ENCODE assay signal across 18 cellular contexts in genomic region chr2:150716186-150716585, GRCh38.
DNase-seq lines count a peak whose midpoint lies in the region; ATAC-seq, FAIRE-seq and TF ChIP-seq lines count a peak whose summit lies in the region.
"Had no signal": no experiment of that assay in that cellular context is flagged by ENCODE, and none has a peak within 500 bp of the region (broad histone marks: within the 10 kb centered on the region; RNA-seq: fewer than 3 reads in every experiment).

No MANE protein-coding gene starts in this region.

- H3K4me3 ChIP-seq in liver (ENCODE audit: low read depth in 1 of 3, low read length in 3 of 3): no peak overlapping the region
- H3K4me3 ChIP-seq in HepG2 (replicated peaks in 1 of 3; ENCODE audit: insufficient read depth in 1 of 3, low read depth in 2 of 3, low read length in 3 of 3): no peak overlapping the region
- no peak overlapping the region for H3K4me3 ChIP-seq in astrocyte (ENCODE audit: insufficient read depth, low read depth, low read length)
- H3K4me3 ChIP-seq in gastroesophageal sphincter: no peak overlapping the region
- no peak overlapping the region for H3K4me3 ChIP-seq in BE2C (ENCODE audit: low read depth, low read length)
- H3K4me3 ChIP-seq: Peyer's patch, SJSA1 had no signal

- ATAC-seq in HepG2 (no peak), gastroesophageal sphincter (peak; percentile 50), GM19395 (IDR thresholded peaks at IDR 0.05; ENCODE audit: unreplicated experiment) (no peak)

- H3K9me3 Mint-ChIP-seq in astrocyte (ENCODE audit: unreplicated experiment): peaks cover 2% of the 10 kb centered on the region

- no peak overlapping the region for H3K4me3 Mint-ChIP-seq in astrocyte (ENCODE audit: unreplicated experiment)
- H3K4me3 Mint-ChIP-seq: CD8-positive, alpha-beta memory T cell had no signal

- H2AFZ ChIP-seq in HepG2 (ENCODE audit: low read length) (no peak overlapping the region), astrocyte (ENCODE audit: low read depth, low read length) (no peak overlapping the region)

- no peaks in the 10 kb centered on the region for H3K4me1 Mint-ChIP-seq in astrocyte (ENCODE audit: low read depth, unreplicated experiment)
- H3K4me1 Mint-ChIP-seq: CD8-positive, alpha-beta memory T cell had no signal

- CTCF ChIA-PET in HepG2 (lab: Yijun Ruan, JAX; ENCODE audit: low intra/inter-chr PET ratio, low total read pairs): no interaction called here

- FAIRE-seq in HepG2 (lab: Jason Lieb, UNC) (no peak), astrocyte (lab: Jason Lieb, UNC) (no peak)

- POLR2A ChIA-PET in HepG2 (lab: Yijun Ruan, JAX): no interaction called here

- H4K20me1 ChIP-seq in HepG2 (ENCODE audit: insufficient read depth, low read length): no peaks in the 10 kb centered on the region
- no peaks in the 10 kb centered on the region for H4K20me1 ChIP-seq in astrocyte (ENCODE audit: insufficient read depth, low read length)

- TF ChIP-seq EP300 in HepG2 (IDR thresholded peaks at IDR 0.05; ENCODE audit: low read depth in 2 of 2, low read length in 2 of 2) (no peak), HepG2 (CRISPR knock-in tag; IDR thresholded peaks at IDR 0.05; ENCODE audit: borderline replicate concordance) (no peak), gastroesophageal sphincter (IDR thresholded peaks at IDR 0.05) (no peak)

- H3K36me3 Mint-ChIP-seq in astrocyte (ENCODE audit: low read depth, unreplicated experiment): no peaks in the 10 kb centered on the region
- H3K36me3 Mint-ChIP-seq: CD8-positive, alpha-beta memory T cell had no signal

- H3K9me3 ChIP-seq in liver (ENCODE audit: control insufficient read depth in 4 of 4, low read length in 3 of 4): no peaks in the 10 kb centered on the region
- no peaks in the 10 kb centered on the region for H3K9me3 ChIP-seq in HepG2 (ENCODE audit: low read length)
- no peaks in the 10 kb centered on the region for H3K9me3 ChIP-seq in astrocyte (ENCODE audit: insufficient read depth, low read depth, low read length)
- H3K9me3 ChIP-seq in gastroesophageal sphincter: no peaks in the 10 kb centered on the region
- no peaks in the 10 kb centered on the region for H3K9me3 ChIP-seq in BE2C
- H3K9me3 ChIP-seq: Peyer's patch, SJSA1 had no signal

- no peak for TF ChIP-seq RAD21 in liver (IDR thresholded peaks at IDR 0.05)
- TF ChIP-seq RAD21 in HepG2 (CRISPR knock-in tag; IDR thresholded peaks at IDR 0.05): no peak

- H3K27ac ChIP-seq in liver (ENCODE audit: low read depth in 1 of 2, low read length in 2 of 2): no peak overlapping the region
- no peak overlapping the region for H3K27ac ChIP-seq in HepG2 (ENCODE audit: extremely low read length, insufficient read depth, low read length)
- no peak overlapping the region for H3K27ac ChIP-seq in astrocyte (ENCODE audit: low read depth, low read length)
- no peak overlapping the region for H3K27ac ChIP-seq in gastroesophageal sphincter
- H3K27ac ChIP-seq: Peyer's patch, SJSA1 had no signal

- H3K9ac ChIP-seq in liver (ENCODE audit: low read depth in 1 of 2, low read length in 2 of 2) (no peak overlapping the region), HepG2 (ENCODE audit: insufficient read depth, low read depth, low read length) (no peak overlapping the region), astrocyte (ENCODE audit: low read length) (no peak overlapping the region)

- TF ChIP-seq CTCF in liver (IDR thresholded peaks at IDR 0.05; ENCODE audit: low read depth, low read length, missing input control) (no peak), HepG2 (CRISPR knock-in tag; IDR thresholded peaks at IDR 0.05) (no peak), astrocyte (IDR thresholded peaks at IDR 0.05; ENCODE audit: insufficient read depth, low read depth, low read length) (no peak), gastroesophageal sphincter (IDR thresholded peaks at IDR 0.05) (no peak), BE2C (IDR thresholded peaks at IDR 0.05; ENCODE audit: low read depth, low read length) (no peak)

- TF ChIP-seq POLR2A in HepG2 (IDR thresholded peaks at IDR 0.05; ENCODE audit: insufficient read depth in 1 of 2, low read depth in 2 of 2, low read length in 2 of 2) (no peak), gastroesophageal sphincter (IDR thresholded peaks at IDR 0.05) (no peak)

- H3K4me2 ChIP-seq in HepG2 (ENCODE audit: low read depth, low read length) (no peak overlapping the region), astrocyte (ENCODE audit: low read length) (no peak overlapping the region)

- WGBS in liver: 93% methylated on average over 1 of the region's 1 CpG
- 4% methylated on average over 1 of the region's 1 CpG for WGBS in HepG2 (ENCODE audit: low lambda C conversion rate)
- WGBS in gastroesophageal sphincter (ENCODE audit: low coverage in 1 of 2), 2 donors: 40 to 61% methylated on average over 1 of the region's 1 CpG

- intact Hi-C loops in HepG2 (cut with micrococcal nuclease; ENCODE audit: unreplicated experiment): no loop called here

- H3K36me3 ChIP-seq in liver (ENCODE audit: control insufficient read depth in 4 of 4, insufficient read depth in 3 of 4, low read depth in 1 of 4, low read length in 3 of 4): no peaks in the 10 kb centered on the region
- no peaks in the 10 kb centered on the region for H3K36me3 ChIP-seq in HepG2 (replicated peaks in 1 of 2; ENCODE audit: control insufficient read depth in 1 of 2, insufficient read depth in 2 of 2, low read length in 2 of 2)
- H3K36me3 ChIP-seq in astrocyte (ENCODE audit: insufficient read depth, low read length): no peaks in the 10 kb centered on the region
- H3K36me3 ChIP-seq in gastroesophageal sphincter: no peaks in the 10 kb centered on the region
- no peaks in the 10 kb centered on the region for H3K36me3 ChIP-seq in BE2C
- H3K36me3 ChIP-seq: Peyer's patch, SJSA1 had no signal

- peaks cover 4% of the 10 kb centered on the region for H3K27me3 Mint-ChIP-seq in astrocyte (ENCODE audit: low read depth, unreplicated experiment)
- H3K27me3 Mint-ChIP-seq: CD8-positive, alpha-beta memory T cell had no signal

- BruUV-seq in HepG2 (replicated peaks; lab: Mats Ljungman, UMichigan): no TSS peak

- H3K27me3 ChIP-seq in liver (ENCODE audit: control insufficient read depth in 4 of 4, insufficient read depth in 4 of 4, low read length in 3 of 4) (no peaks in the 10 kb centered on the region), HepG2 (ENCODE audit: control insufficient read depth in 1 of 2, insufficient read depth in 2 of 2, low read length in 2 of 2) (no peaks in the 10 kb centered on the region), astrocyte (ENCODE audit: insufficient read depth, low read length) (no peaks in the 10 kb centered on the region), gastroesophageal sphincter (no peaks in the 10 kb centered on the region), BE2C (no peaks in the 10 kb centered on the region)
- H3K27me3 ChIP-seq: Peyer's patch, SJSA1 had no signal

- H3K4me1 ChIP-seq in liver (ENCODE audit: control insufficient read depth in 4 of 4, insufficient read depth in 4 of 4, low read length in 3 of 4) (peaks cover 0 to 3% (median under 1%) of the 10 kb centered on the region in 4 donors), HepG2 (ENCODE audit: insufficient read depth, low read length) (no peaks in the 10 kb centered on the region), astrocyte (ENCODE audit: insufficient read depth, low read length) (no peaks in the 10 kb centered on the region), gastroesophageal sphincter (peaks cover 0 to 4% (median 3%) of the 10 kb centered on the region in 3 donors), BE2C (no peaks in the 10 kb centered on the region)
- H3K4me1 ChIP-seq: Peyer's patch, SJSA1 had no signal

- in situ Hi-C loops in HepG2 (cut with HindIII; ENCODE audit: extremely low pct_ligation_motif_present, low pct_unique_long_range_greater_than_20kb): no loop called here

- DNase-seq in HepG2 (ENCODE audit: low spot score) (no peak), astrocyte (ENCODE audit: low read depth) (peak; percentile 3), amniotic stem cell (lab: John Stamatoyannopoulos, UW) (no peak), BE2C (no peak), NCI-H2107 (lab: John Stamatoyannopoulos, UW) (no peak)
- DNase-seq: C1 segment of cervical spinal cord; CD8-positive, alpha-beta memory T cell; KBM-7; MV-4-11; NCI-H1694 treated with DMSO at 0.1 percent for 48 hours; NCI-H510A; NCI-H748 treated with DMSO at 0.1 percent for 48 hours; NK-92 treated with Interleukin-12 subunit alpha and Interleukin-12 subunit beta, amount 100 ng/mL, for 24 hours; Peyer's patch had no signal

- H3K27ac Mint-ChIP-seq in astrocyte (ENCODE audit: unreplicated experiment): no peak overlapping the region
- H3K27ac Mint-ChIP-seq: CD8-positive, alpha-beta memory T cell had no signal

- H3K79me2 ChIP-seq in HepG2 (ENCODE audit: insufficient read depth, low read length) (no peaks in the 10 kb centered on the region), astrocyte (ENCODE audit: insufficient read depth, low read length) (no peaks in the 10 kb centered on the region)

TF ChIP-seq in liver, 16 proteins besides CTCF, POLR2A, EP300 and RAD21:
- TF ChIP-seq YY1 (IDR thresholded peaks at IDR 0.05) (no peak), MAX (IDR thresholded peaks at IDR 0.05) (peak; percentile 11)

TF ChIP-seq in HepG2, 621 proteins besides CTCF, POLR2A, EP300 and RAD21:
- TF ChIP-seq ZNF513 (CRISPR knock-in tag; conservative IDR thresholded peaks at IDR 0.05): no peak
- no peak for TF ChIP-seq BCL6 (CRISPR knock-in tag; IDR thresholded peaks at IDR 0.05)
- TF ChIP-seq DNMT1 (CRISPR knock-in tag; IDR thresholded peaks at IDR 0.05): no peak
- TF ChIP-seq DR1 (CRISPR knock-in tag; IDR thresholded peaks at IDR 0.05): no peak
